Comparison of ENCODE assay signal across 8 cellular contexts in the genomic region with DNA sequence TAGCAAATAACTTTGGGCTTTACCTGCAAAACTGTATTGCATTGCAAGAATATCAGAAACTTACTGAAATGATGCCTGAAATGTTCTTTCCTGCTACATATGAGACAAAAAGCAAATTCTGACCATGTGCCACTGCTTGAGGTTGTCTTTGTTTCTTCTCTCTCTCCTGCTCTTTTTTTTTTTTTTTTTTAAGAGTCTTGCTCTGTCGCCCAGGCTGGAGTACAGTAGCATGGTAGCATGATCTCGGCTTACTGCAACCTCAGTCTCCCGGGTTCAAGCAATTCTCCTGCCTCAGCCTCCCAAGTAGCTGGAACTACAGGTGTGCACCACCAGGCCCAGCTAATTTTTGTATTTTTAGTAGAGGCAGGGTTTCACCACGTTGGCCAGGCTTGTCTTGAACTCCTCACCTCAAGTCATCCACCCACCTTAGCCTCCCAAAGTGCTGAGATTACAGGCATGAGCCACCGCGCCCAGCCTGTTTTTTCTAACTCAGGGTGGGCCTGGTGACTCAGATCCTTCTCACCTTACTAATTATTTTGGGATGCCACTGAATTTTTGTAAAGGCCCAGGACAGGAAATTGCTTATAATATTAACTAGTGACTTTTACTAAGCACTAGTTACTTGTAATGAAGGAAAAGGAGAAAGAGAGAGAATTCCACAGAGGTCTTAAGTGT. TPM values are rescaled to one million over a fixed set of nuclear protein-coding genes. Genes with fewer than 3 reads are reported as not detected.
A peak's percentile ranks its signal among the peaks of the same experiment; 100 is the strongest.
DNase-seq lines count a peak whose midpoint lies in the region; ATAC-seq and TF ChIP-seq lines count a peak whose summit lies in the region.

No MANE protein-coding gene starts in this region.

- peaks cover 49% of the 10 kb centered on the region for H3K4me1 ChIP-seq in CD8-positive, alpha-beta T cell (ENCODE audit: insufficient read depth, low read length)
- peaks cover 4% of the 10 kb centered on the region for H3K4me1 ChIP-seq in mucosa of stomach (ENCODE audit: control insufficient read depth, insufficient read depth, low read length)

- POLR2A ChIA-PET in CD8-positive, alpha-beta T cell (lab: Charles Lee), result interaction anchor here (1.1 to 4.6 kb wide), 4 partner anchors 8 to 290 kb away, joined by 3 to 38 read pairs (median 10); a partner anchor contains a TSS
- POLR2A ChIA-PET in activated CD4-positive, alpha-beta memory T cell treated with anti-CD3 and anti-CD28 coated beads, Interleukin-2, amount 10 ng/mL, durations not matched to agents 7 days and 5 days (lab: Charles Lee), result interaction anchor here (0.5 to 7.8 kb wide), 8 partner anchors 9 to 311 kb away, joined by 3 to 70 read pairs (median 6); a partner anchor contains a TSS

- H3K27me3 Mint-ChIP-seq in CD8-positive, alpha-beta T cell (ENCODE audit: low read depth), result no peaks in the 10 kb centered on the region
- no peaks in the 10 kb centered on the region for H3K27me3 Mint-ChIP-seq in activated CD4-positive, alpha-beta memory T cell treated with anti-CD3 and anti-CD28 coated beads, Interleukin-2, amount 10 ng/mL, durations not matched to agents 7 days and 5 days

- H3K36me3 Mint-ChIP-seq in CD8-positive, alpha-beta T cell, result no peaks in the 10 kb centered on the region
- no peaks in the 10 kb centered on the region for H3K36me3 Mint-ChIP-seq in activated CD4-positive, alpha-beta memory T cell treated with anti-CD3 and anti-CD28 coated beads, Interleukin-2, amount 10 ng/mL, durations not matched to agents 7 days and 5 days (ENCODE audit: low read depth)

- peak overlapping the region; percentile 75 for H3K27ac Mint-ChIP-seq in CD8-positive, alpha-beta T cell
- peak overlapping the region; percentile 1 for H3K27ac Mint-ChIP-seq in activated CD4-positive, alpha-beta memory T cell treated with anti-CD3 and anti-CD28 coated beads, Interleukin-2, amount 10 ng/mL, durations not matched to agents 7 days and 5 days

- no peak for DNase-seq in CD8-positive, alpha-beta T cell
- DNase-seq in activated CD4-positive, alpha-beta memory T cell treated with anti-CD3 and anti-CD28 coated beads, Interleukin-2, amount 10 ng/mL, durations not matched to agents 7 days and 5 days, result no peak
- DNase-seq in sciatic nerve (ENCODE audit: low spot score), result no peak
- DNase-seq in SHP77 (lab: John Stamatoyannopoulos, UW), result no peak

- peaks cover 9% of the 10 kb centered on the region for H3K4me1 Mint-ChIP-seq in CD8-positive, alpha-beta T cell (ENCODE audit: low read depth)
- H3K4me1 Mint-ChIP-seq in activated CD4-positive, alpha-beta memory T cell treated with anti-CD3 and anti-CD28 coated beads, Interleukin-2, amount 10 ng/mL, durations not matched to agents 7 days and 5 days, result peaks cover 10% of the 10 kb centered on the region

- H3K27me3 ChIP-seq in CD8-positive, alpha-beta T cell (ENCODE audit: insufficient read depth, low read length), result no peaks in the 10 kb centered on the region
- no peaks in the 10 kb centered on the region for H3K27me3 ChIP-seq in mucosa of stomach (ENCODE audit: control insufficient read depth, insufficient read depth, low read length)

- no peak overlapping the region for H3K4me3 ChIP-seq in CD8-positive, alpha-beta T cell (ENCODE audit: low read depth, low read length)
- no peak overlapping the region for H3K4me3 ChIP-seq in mucosa of stomach (ENCODE audit: low read length)

- H3K36me3 ChIP-seq in CD8-positive, alpha-beta T cell (ENCODE audit: insufficient read depth, low read length), result no peaks in the 10 kb centered on the region
- H3K36me3 ChIP-seq in mucosa of stomach (ENCODE audit: control insufficient read depth, insufficient read depth, low read length), result no peaks in the 10 kb centered on the region

- intact Hi-C loops in CD8-positive, alpha-beta T cell (cut with DNase I, micrococcal nuclease), result loop anchor here (1.0 to 10.0 kb wide), 9 partner anchors 8 to 841 kb away; a partner anchor contains a TSS
- intact Hi-C loops in sciatic nerve (cut with DNase I), result loop anchor here (10.0 kb wide), 1 partner anchor 299 kb away; no protein-coding TSS in a partner anchor

- H3K9me3 ChIP-seq in CD8-positive, alpha-beta T cell (ENCODE audit: low read length), result no peaks in the 10 kb centered on the region
- no peaks in the 10 kb centered on the region for H3K9me3 ChIP-seq in mucosa of stomach (ENCODE audit: control insufficient read depth, low read length)

- H3K4me3 Mint-ChIP-seq in CD8-positive, alpha-beta T cell, result peak overlapping the region; percentile 76
- no peak overlapping the region for H3K4me3 Mint-ChIP-seq in activated CD4-positive, alpha-beta memory T cell treated with anti-CD3 and anti-CD28 coated beads, Interleukin-2, amount 10 ng/mL, durations not matched to agents 7 days and 5 days

- no peak for TF ChIP-seq CTCF in CD8-positive, alpha-beta T cell (IDR thresholded peaks at IDR 0.05)

- H3K27ac ChIP-seq in CD8-positive, alpha-beta T cell (ENCODE audit: low read depth, low read length), result peak overlapping the region; percentile 76

- peak; percentile 2 for ATAC-seq in CD8-positive, alpha-beta T cell
- ATAC-seq in HG02610 (IDR thresholded peaks at IDR 0.05; ENCODE audit: unreplicated experiment), result peak; percentile 4
- no peak for ATAC-seq in sciatic nerve
- no peak for ATAC-seq in HG02642 (IDR thresholded peaks at IDR 0.05; ENCODE audit: poor library complexity, unreplicated experiment)
- ATAC-seq in GM21447 (IDR thresholded peaks at IDR 0.05; ENCODE audit: unreplicated experiment), result no peak

- peaks cover 9% of the 10 kb centered on the region for H3K9me3 Mint-ChIP-seq in CD8-positive, alpha-beta T cell
- peaks cover 10% of the 10 kb centered on the region for H3K9me3 Mint-ChIP-seq in activated CD4-positive, alpha-beta memory T cell treated with anti-CD3 and anti-CD28 coated beads, Interleukin-2, amount 10 ng/mL, durations not matched to agents 7 days and 5 days

- CTCF ChIA-PET in CD8-positive, alpha-beta T cell (lab: Charles Lee), result interaction anchor here (0.6 to 8.4 kb wide), 21 partner anchors 9 to 505 kb away, joined by 3 to 144 read pairs (median 3); a partner anchor contains a TSS
- CTCF ChIA-PET in activated CD4-positive, alpha-beta memory T cell treated with anti-CD3 and anti-CD28 coated beads, Interleukin-2, amount 10 ng/mL, durations not matched to agents 7 days and 5 days (lab: Charles Lee), result interaction anchor here (0.9 to 7.3 kb wide), 21 partner anchors 9 to 526 kb away, joined by 3 to 81 read pairs (median 4); a partner anchor contains a TSS

- peak overlapping the region; percentile 60 for H3K9ac ChIP-seq in mucosa of stomach (ENCODE audit: low read length)

RNA-seq across cellular contexts. Expression of a gene that starts 35.9 kb away (rescaled TPM):
- total RNA-seq in CD8-positive, alpha-beta T cell, result not detected
- not detected for total RNA-seq in activated CD4-positive, alpha-beta memory T cell treated with anti-CD3 and anti-CD28 coated beads, Interleukin-2, amount 10 ng/mL, durations not matched to agents 7 days and 5 days
- total RNA-seq in sciatic nerve, result not detected

RNA-seq across cellular contexts. Expression of a gene that starts 44.8 kb away (rescaled TPM):
- 10 to 100 TPM; 84.2 to 85.3 TPM for total RNA-seq in CD8-positive, alpha-beta T cell
- 10 to 100 TPM; 37.8 to 39.7 TPM for total RNA-seq in activated CD4-positive, alpha-beta memory T cell treated with anti-CD3 and anti-CD28 coated beads, Interleukin-2, amount 10 ng/mL, durations not matched to agents 7 days and 5 days
- 21.8 TPM for total RNA-seq in sciatic nerve

Comparison
In these comparisons a context has a peak if more than half of its experiments do, and no peak if none do; other contexts are left out.
1. ATAC-seq: peak in CD8-positive, alpha-beta T cell (single experiment) and HG02610 (single experiment); none in sciatic nerve (single experiment), HG02642 (single experiment) and GM21447 (single experiment).